In genomic region chr16:84844561-84845495, GRCh38 we compare ENCODE assay signal across 25 cellular contexts. TPM values are rescaled to one million over a fixed set of nuclear protein-coding genes. Genes with fewer than 3 reads are reported as not detected.
DNase-seq lines count a peak whose midpoint lies in the region; ATAC-seq, FAIRE-seq and TF ChIP-seq lines count a peak whose summit lies in the region.
"Had no signal": no experiment of that assay in that cellular context is flagged by ENCODE, and none has a peak within 500 bp of the region (broad histone marks: within the 10 kb centered on the region; RNA-seq: fewer than 3 reads in every experiment).

No MANE protein-coding gene starts in this region.

- no peaks in the 10 kb centered on the region for H3K9me1 ChIP-seq in K562 (ENCODE audit: control insufficient read depth, insufficient read depth, low read length)

- no peak for FAIRE-seq in K562 (lab: Jason Lieb, UNC)
- FAIRE-seq: colon, GM18507, keratinocyte, pancreas, TTC549 had no signal

- no peak overlapping the region for H2BK5ac ChIP-seq in mesendoderm (ENCODE audit: low read length)

- no peak overlapping the region for H3K18ac ChIP-seq in mesendoderm (ENCODE audit: low read length)

- ATAC-seq in K562, result no peak
- no peak for ATAC-seq in GM21447 (IDR thresholded peaks at IDR 0.05; ENCODE audit: unreplicated experiment)
- ATAC-seq: stimulated activated naive CD8-positive, alpha-beta T cell treated with anti-CD3 and anti-CD28 coated beads, Interleukin-15, Interleukin-2, amounts not matched to agents 100 U/mL and 50 U/mL, for 24 hours had no signal

- H3K79me1 ChIP-seq in mesendoderm (ENCODE audit: low read length), result no peaks in the 10 kb centered on the region

- H3K79me2 ChIP-seq in K562 (ENCODE audit: control insufficient read depth, insufficient read depth, low read length), result no peaks in the 10 kb centered on the region
- H3K79me2 ChIP-seq in mesendoderm (ENCODE audit: control insufficient read depth, insufficient read depth, low read length), result no peaks in the 10 kb centered on the region

- WGBS in K562 (ENCODE audit: insufficient coverage, low coverage, missing lambda C conversion rate), result 26% methylated on average over 25 of the region's 26 CpGs
- WGBS in mesendoderm (ENCODE audit: extremely low coverage, insufficient coverage, low lambda C conversion rate), result no CpG with 5 or more reads among the region's 26 CpGs
- 79 to 82% methylated on average over 26 of the region's 26 CpGs for WGBS in testis, 2 donors

- H3K4ac ChIP-seq in mesendoderm (ENCODE audit: low read depth, low read length), result no peak overlapping the region

- no peak overlapping the region for H2AFZ ChIP-seq in K562 (ENCODE audit: low read depth, low read length)

- H3K56ac ChIP-seq in mesendoderm (ENCODE audit: low read length), result peak overlapping the region; percentile 15

- no peak overlapping the region for H2BK15ac ChIP-seq in mesendoderm (replicated peaks; ENCODE audit: low read depth)

- DNase-seq in DMS 273 (lab: John Stamatoyannopoulos, UW; ENCODE audit: unreplicated experiment) (peak; percentile 27), DMS 273 treated with DMSO at 0.1 percent for 48 hours (lab: John Stamatoyannopoulos, UW) (no peak), K562 (ENCODE audit: extremely low read depth in 1 of 4, low spot score in 3 of 4) (no peak), mesendoderm (peak; percentile 46), testis (no peak), colonic mucosa (no peak), NCI-H345 (lab: John Stamatoyannopoulos, UW) (no peak)
- DNase-seq: activated naive CD8-positive, alpha-beta T cell treated with anti-CD3 and anti-CD28 coated beads for 36 hours; Calu3; HFFc6; hippocampal formation; mammary epithelial cell; naive B cell; NCI-H2081 treated with DMSO at 0.1 percent for 48 hours; stimulated activated CD4-positive, alpha-beta T cell treated with anti-CD3 and anti-CD28 coated beads, Interleukin-2, amount 100 ng/mL, for 24 hours; stimulated activated naive CD8-positive, alpha-beta T cell treated with anti-CD3 and anti-CD28 coated beads, Interleukin-15, Interleukin-2, amounts not matched to agents 100 U/mL and 50 U/mL, for 24 hours had no signal

- H3K36me3 ChIP-seq in K562 (ENCODE audit: control insufficient read depth, insufficient read depth, low read length), result no peaks in the 10 kb centered on the region
- no peaks in the 10 kb centered on the region for H3K36me3 ChIP-seq in mesendoderm (ENCODE audit: control insufficient read depth, insufficient read depth, low read length)
- H3K36me3 ChIP-seq in testis (ENCODE audit: low read depth, missing control alignments), result no peaks in the 10 kb centered on the region
- no peaks in the 10 kb centered on the region for H3K36me3 ChIP-seq in colonic mucosa
- H3K36me3 ChIP-seq: pancreas had no signal

- TF ChIP-seq CTCF in K562 (IDR thresholded peaks at IDR 0.05 in 2 of 3, conservative IDR thresholded peaks at IDR 0.05 in 1 of 3; ENCODE audit: insufficient read depth in 2 of 3, low read depth in 1 of 3, low read length in 3 of 3) (no peak), testis (IDR thresholded peaks at IDR 0.05) (no peak), colonic mucosa (IDR thresholded peaks at IDR 0.05) (no peak)

- peaks cover 39% of the 10 kb centered on the region for H4K20me1 ChIP-seq in K562 (replicated peaks; ENCODE audit: control insufficient read depth, insufficient read depth, low read length)

- in situ Hi-C loops in K562 (cut with MboI), result no loop called here

- H3K27me3 ChIP-seq in K562 (ENCODE audit: control insufficient read depth in 2 of 2, insufficient read depth in 2 of 2, low read length in 2 of 2) (peaks cover 83 to 96% of the 10 kb centered on the region in 2 experiments), mesendoderm (ENCODE audit: insufficient read depth, low read length, poor library complexity) (no peaks in the 10 kb centered on the region), testis (no peaks in the 10 kb centered on the region), colonic mucosa (no peaks in the 10 kb centered on the region)
- H3K27me3 ChIP-seq: pancreas, tibial nerve had no signal

- H4K8ac ChIP-seq in mesendoderm (ENCODE audit: low read depth, low read length), result no peak overlapping the region

- H2BK120ac ChIP-seq in mesendoderm (ENCODE audit: low read depth, low read length), result no peak overlapping the region

- intact Hi-C loops in K562 (cut with micrococcal nuclease) (no loop called here), testis (cut with DNase I; ENCODE audit: low total_unique reads) (no loop called here), colonic mucosa (cut with DNase I) (no loop called here)

- TF ChIP-seq EP300 in K562 (IDR thresholded peaks at IDR 0.05; ENCODE audit: low read length), result no peak

- H3K23ac ChIP-seq in mesendoderm (ENCODE audit: low read length), result no peak overlapping the region

- POLR2A ChIA-PET in K562 (lab: Yijun Ruan, JAX), result no interaction called here

- TF ChIP-seq POLR2A in K562 (conservative IDR thresholded peaks at IDR 0.05) (no peak), testis (IDR thresholded peaks at IDR 0.05) (no peak)

- H3K9ac ChIP-seq in K562 (ENCODE audit: insufficient read depth in 1 of 2, low read depth in 2 of 2, low read length in 2 of 2) (no peak overlapping the region), mesendoderm (ENCODE audit: low read length) (no peak overlapping the region), colonic mucosa (ENCODE audit: low read depth in 2 of 2, low read length in 2 of 2) (peak overlapping the region in 1 of 2 donors; percentile 24)

- H3K4me2 ChIP-seq in K562 (ENCODE audit: insufficient read depth, low read length), result no peak overlapping the region
- H3K4me2 ChIP-seq in mesendoderm (ENCODE audit: low read length), result no peak overlapping the region

- H4K5ac ChIP-seq in mesendoderm (ENCODE audit: low read length), result no peak overlapping the region

- CTCF ChIA-PET in K562 (lab: Yijun Ruan, JAX; ENCODE audit: low intra/inter-chr PET ratio), result interaction anchor here (0.6 kb wide), 1 partner anchor 111 kb away, joined by 3 read pairs; no protein-coding TSS in a partner anchor

- no peaks in the 10 kb centered on the region for H3K9me3 ChIP-seq in K562 (replicated peaks; ENCODE audit: control insufficient read depth, insufficient read depth, low read depth, low read length)
- no peaks in the 10 kb centered on the region for H3K9me3 ChIP-seq in testis
- H3K9me3 ChIP-seq in colonic mucosa, result no peaks in the 10 kb centered on the region
- H3K9me3 ChIP-seq: pancreas, tibial nerve had no signal

- H2AK5ac ChIP-seq in mesendoderm (ENCODE audit: low read length), result no peak overlapping the region

- TF ChIP-seq RAD21 in K562 (CRISPR knock-in tag; conservative IDR thresholded peaks at IDR 0.05 in 1 of 2, IDR thresholded peaks at IDR 0.05 in 1 of 2), result no peak

- H3K27ac ChIP-seq in K562 (ENCODE audit: extremely low read depth, low read depth, low read length) (no peak overlapping the region), mesendoderm (ENCODE audit: low read depth, low read length) (no peak overlapping the region), testis (peak overlapping the region; percentile 31 to 70), colonic mucosa (no peak overlapping the region)
- H3K27ac ChIP-seq: 22Rv1, pancreas had no signal

- BruUV-seq in K562 (replicated peaks; lab: Mats Ljungman, UMichigan), result no TSS peak

- H3K4me3 ChIP-seq in K562, result no peak overlapping the region
- H3K4me3 ChIP-seq in mesendoderm (ENCODE audit: low read length), result no peak overlapping the region
- no peak overlapping the region for H3K4me3 ChIP-seq in testis
- H3K4me3 ChIP-seq in colonic mucosa, result no peak overlapping the region
- H3K4me3 ChIP-seq: pancreas, tibial nerve had no signal

- H3K4me1 ChIP-seq in K562 (replicated peaks in 1 of 2; ENCODE audit: control insufficient read depth in 2 of 2, insufficient read depth in 2 of 2, low read length in 2 of 2) (peaks cover 0 to 13% of the 10 kb centered on the region in 2 experiments; a peak in 1 of 5 replicates), mesendoderm (ENCODE audit: control insufficient read depth, low read depth, low read length) (peaks cover 5% of the 10 kb centered on the region), testis (peaks cover 22% of the 10 kb centered on the region), colonic mucosa (no peaks in the 10 kb centered on the region)
- H3K4me1 ChIP-seq: pancreas had no signal

TF ChIP-seq in K562, 482 proteins besides CTCF, POLR2A, EP300 and RAD21 (continues in another document):
- TF ChIP-seq POLR2AphosphoS2 (IDR thresholded peaks at IDR 0.05; ENCODE audit: low read length) (no peak), NRF1 (conservative IDR thresholded peaks at IDR 0.05 in 1 of 2, IDR thresholded peaks at IDR 0.05 in 1 of 2) (peak; percentile 52 to 55)

RNA-seq across cellular contexts. Expression of gene CRISPLD2, which starts 25.0 kb away (rescaled TPM):
- 0.42 TPM in 1 of 2 replicates, not detected in the other for total RNA-seq in K562 (2011; cell fraction: chromatin; rRNA removed; ENCODE audit: low replicate concordance)
- 0.13 and 0.17 TPM in 2 replicates for total RNA-seq in K562 (2011; cell fraction: nucleolus; rRNA removed)
- total RNA-seq in K562 (2011; cell fraction: nucleoplasm; rRNA removed), result 0.31 TPM in 1 of 2 replicates, not detected in the other
- total RNA-seq in K562 (2014; rRNA removed), result 0.12 TPM in 1 of 2 replicates, not detected in the other
- total RNA-seq in K562 (2014; rRNA removed; fragmentation: Illumina TruSeq; extraction: Trizol), result 0.04 and 0.10 TPM in 2 replicates
- not detected in 2 replicates for total RNA-seq in K562 (2015; rRNA removed; fragmentation: Illumina TruSeq; extraction: Trizol)
- total RNA-seq in K562 (2021), result 0.22 and 0.24 TPM in 2 replicates
- 0.05 TPM in 1 of 2 replicates, not detected in the other for polyA plus RNA-seq in K562 (2011; rRNA removed)
- polyA plus RNA-seq in K562 (2011; cell fraction: cytosol; rRNA removed), result 0.03 and 0.19 TPM in 2 replicates
- polyA plus RNA-seq in K562 (2011; cell fraction: nucleus; rRNA removed), result 0.34 TPM in 1 of 2 replicates, not detected in the other
- 0.07 and 0.16 TPM in 2 replicates for polyA plus RNA-seq in K562 (2012)
- polyA plus RNA-seq in K562 (2014; fragmentation: Illumina TruSeq; extraction: Trizol), result 0.03 and 0.06 TPM in 2 replicates
- polyA plus RNA-seq in K562 (2014; fragmentation: Nextera tagmentation; extraction: Ambion mirVana), result under 1 TPM in 1 of 2 experiments, not detected in 1; 0.03 TPM
- 0.08 TPM in 1 of 2 replicates, not detected in the other for polyA plus RNA-seq in K562 (2014; rRNA removed)
- 0.04 and 0.06 TPM in 2 replicates for polyA minus RNA-seq in K562 (2011; rRNA and poly(A)+ RNA removed)
- not detected in 2 replicates for polyA minus RNA-seq in K562 (2011; cell fraction: cytosol; rRNA and poly(A)+ RNA removed)
- 0.27 TPM in 1 of 2 replicates, not detected in the other for polyA minus RNA-seq in K562 (2011; cell fraction: nucleus; rRNA and poly(A)+ RNA removed)
- polyA plus RNA-seq in mesendoderm (2013, experiment 1 of 2), result 3.7 TPM
- 3.9 TPM for polyA plus RNA-seq in mesendoderm (2013, experiment 2 of 2)
- total RNA-seq in testis, result 10 to 100 TPM; 47.7 to 59.6 TPM
- polyA plus RNA-seq in testis (ENCODE audit: insufficient read depth, low read depth, low replicate concordance), result 48.8 TPM
- total RNA-seq in colonic mucosa, result 10 to 100 TPM; 10.4 to 37.9 TPM
- total RNA-seq: activated naive CD8-positive, alpha-beta T cell treated with anti-CD3 and anti-CD28 coated beads for 36 hours; activated T-helper 1 cell treated with anti-CD3 and anti-CD28 coated beads, Interleukin-12 subunit alpha, Interleukin-12 subunit beta, Interleukin-2, Interleukin-4 antibody, amounts not matched to agents 30 ng/mL and 10 ng/mL and 1 ng/mL, durations not matched to agents 14 hours and 24 hours and 36 hours had no signal

Comparison
In these comparisons a context has a peak if more than half of its experiments do, and no peak if none do; other contexts are left out.
1. DNase-seq: peak in DMS 273 (single experiment) and mesendoderm (single experiment); none in DMS 273 treated with DMSO at 0.1 percent for 48 hours (single experiment), K562 (0 of 4), testis (single experiment), colonic mucosa (single experiment) and NCI-H345 (single experiment).
2. H3K27ac ChIP-seq: peak in testis (2 of 2); none in K562 (single experiment), mesendoderm (single experiment) and colonic mucosa (single experiment).
3. RNA of gene CRISPLD2, which starts 25.0 kb away (total RNA-seq): 47.7 to 59.6 TPM in testis and 10.4 to 37.9 TPM in colonic mucosa; 0.04 to 0.42 TPM in K562; every median in the first group is over 4 times any median in the second.